In genomic region chr10:43857206-43857952, GRCh38 we compare ENCODE assay signal across 10 cellular contexts.
DNase-seq lines count a peak whose midpoint lies in the region; ATAC-seq and TF ChIP-seq lines count a peak whose summit lies in the region.
"Had no signal": no experiment of that assay in that cellular context is flagged by ENCODE, and none has a peak within 500 bp of the region (broad histone marks: within the 10 kb centered on the region; RNA-seq: fewer than 3 reads in every experiment).

No MANE protein-coding gene starts in this region.

- H3K4me3 Mint-ChIP-seq in nephron, result no peak overlapping the region
- H3K4me3 Mint-ChIP-seq in H9, result no peak overlapping the region
- H3K4me3 Mint-ChIP-seq: activated naive CD4-positive, alpha-beta T cell treated with anti-CD3 and anti-CD28 coated beads, Interleukin-2, amount 50 U/mL, for 24 hours had no signal

- H3K14ac ChIP-seq in IMR-90 (replicated peaks; ENCODE audit: low read depth, low read length) (peak overlapping the region; percentile 66; the same call in 1 of the 2 replicates), H9 (ENCODE audit: insufficient read depth, low read length) (no peak overlapping the region)

- no peaks in the 10 kb centered on the region for H3K79me1 ChIP-seq in IMR-90 (ENCODE audit: low read depth in 1 of 2, low read length in 2 of 2)
- H3K79me1 ChIP-seq in H9 (ENCODE audit: insufficient read depth, low read depth, low read length, poor library complexity, severe bottlenecking), result no peaks in the 10 kb centered on the region

- peak overlapping the region; percentile 78 for H2BK5ac ChIP-seq in IMR-90 (ENCODE audit: low read depth, low read length, poor library complexity, severe bottlenecking)
- no peak overlapping the region for H2BK5ac ChIP-seq in H9 (ENCODE audit: insufficient read length, low read length)

- H3K4me3 ChIP-seq in AG10803 (ENCODE audit: low read length) (no peak overlapping the region), IMR-90 (ENCODE audit: insufficient read depth, low read depth, low read length) (no peak overlapping the region), choroid plexus epithelial cell (ENCODE audit: low read depth, low read length) (no peak overlapping the region), gastrocnemius medialis (no peak overlapping the region)

- no TSS peak for BruUV-seq in IMR-90 (replicated peaks; lab: Mats Ljungman, UMichigan)

- H3K36me3 Mint-ChIP-seq in nephron (ENCODE audit: low read depth) (no peaks in the 10 kb centered on the region), H9 (ENCODE audit: insufficient read depth in 1 of 3, low read depth in 3 of 3) (no peaks in the 10 kb centered on the region)
- H3K36me3 Mint-ChIP-seq: activated naive CD4-positive, alpha-beta T cell treated with anti-CD3 and anti-CD28 coated beads, Interleukin-2, amount 50 U/mL, for 24 hours had no signal

- no peaks in the 10 kb centered on the region for H3K36me3 ChIP-seq in IMR-90 (ENCODE audit: control insufficient read depth, insufficient read depth, low read length)
- no peaks in the 10 kb centered on the region for H3K36me3 ChIP-seq in gastrocnemius medialis

- H3K9ac ChIP-seq in IMR-90 (ENCODE audit: low read depth, low read length) (no peak overlapping the region), H9 (ENCODE audit: extremely low read depth, insufficient read length, low read length) (no peak overlapping the region)

- TF ChIP-seq RAD21 in IMR-90 (IDR thresholded peaks at IDR 0.05; ENCODE audit: low read length), result peak; percentile 11; the same call in 1 of the 2 replicates

- H3K4me1 Mint-ChIP-seq in nephron (peaks cover 24% of the 10 kb centered on the region), H9 (no peaks in the 10 kb centered on the region)

- TF ChIP-seq POLR2A in IMR-90 (IDR thresholded peaks at IDR 0.05; ENCODE audit: low read depth, low read length) (no peak), gastrocnemius medialis (IDR thresholded peaks at IDR 0.05) (no peak)

- H3K27ac Mint-ChIP-seq in nephron, result peak overlapping the region; percentile 29 to 75 (median 40)
- no peak overlapping the region for H3K27ac Mint-ChIP-seq in H9
- H3K27ac Mint-ChIP-seq: activated naive CD4-positive, alpha-beta T cell treated with anti-CD3 and anti-CD28 coated beads, Interleukin-2, amount 50 U/mL, for 24 hours had no signal

- no peak overlapping the region for H2BK12ac ChIP-seq in H9 (ENCODE audit: insufficient read length, low read depth, low read length)

- H4K20me1 ChIP-seq in IMR-90 (ENCODE audit: insufficient read depth, low read length) (no peaks in the 10 kb centered on the region), H9 (ENCODE audit: control insufficient read depth, insufficient read depth, insufficient read length) (no peaks in the 10 kb centered on the region)

- H2AFZ ChIP-seq in IMR-90 (replicated peaks; ENCODE audit: low read length, poor library complexity), result no peak overlapping the region
- H2AFZ ChIP-seq in H9 (ENCODE audit: low read length), result no peak overlapping the region

- H3K4me1 ChIP-seq in IMR-90 (ENCODE audit: control insufficient read depth, insufficient read depth, low read length), result peaks cover 6% of the 10 kb centered on the region
- H3K4me1 ChIP-seq in H9 (ENCODE audit: insufficient read depth, low read length), result no peaks in the 10 kb centered on the region
- H3K4me1 ChIP-seq in gastrocnemius medialis, result no peaks in the 10 kb centered on the region

- H4K91ac ChIP-seq in IMR-90 (ENCODE audit: insufficient read depth, low read depth, low read length) (peak overlapping the region; percentile 90), H9 (ENCODE audit: insufficient read length, low read depth, low read length) (no peak overlapping the region)

- peak overlapping the region; percentile 85; the same call in 2 of the 3 replicates for H2BK15ac ChIP-seq in IMR-90 (ENCODE audit: low read depth, low read length)
- no peak overlapping the region for H2BK15ac ChIP-seq in H9 (ENCODE audit: low read depth, low read length)

- no peaks in the 10 kb centered on the region for H3K9me3 ChIP-seq in IMR-90 (ENCODE audit: control insufficient read depth, insufficient read depth, low read length)
- no peaks in the 10 kb centered on the region for H3K9me3 ChIP-seq in H9 (ENCODE audit: control insufficient read depth, low read depth, low read length)
- H3K9me3 ChIP-seq in gastrocnemius medialis, result no peaks in the 10 kb centered on the region

- H3K23me2 ChIP-seq in H9 (ENCODE audit: insufficient read length, low read depth, low read length, poor library complexity, severe bottlenecking), result no peaks in the 10 kb centered on the region

- peak overlapping the region; percentile 48 for H3K18ac ChIP-seq in IMR-90 (ENCODE audit: low read depth, low read length)
- no peak overlapping the region for H3K18ac ChIP-seq in H9 (ENCODE audit: insufficient read length, low read depth, low read length)

- in situ Hi-C loops in IMR-90 (cut with MboI; ENCODE audit: low sequenced_read_pairs) (no loop called here), gastrocnemius medialis (cut with MboI; ENCODE audit: low sequenced_read_pairs in 4 of 4) (no loop called here)

- POLR2A ChIA-PET in IMR-90 (lab: Charles Lee; ENCODE audit: unreplicated experiment), result no interaction called here

- H2BK120ac ChIP-seq in IMR-90 (ENCODE audit: low read depth, low read length) (peak overlapping the region; percentile 89), H9 (ENCODE audit: low read depth, low read length, poor library complexity, severe bottlenecking) (no peak overlapping the region)

- dilution Hi-C loops in IMR-90 (cut with HindIII; ENCODE audit: low sequenced_read_pairs, unreplicated experiment), result no loop called here

- H2AK5ac ChIP-seq in IMR-90 (ENCODE audit: low read depth, low read length) (peak overlapping the region; percentile 93), H9 (ENCODE audit: insufficient read length, low read length) (no peak overlapping the region)

- H3K56ac ChIP-seq in IMR-90 (ENCODE audit: extremely low read depth, insufficient read depth, low read length) (no peak overlapping the region), H9 (ENCODE audit: insufficient read length, low read depth, low read length) (no peak overlapping the region)

- TF ChIP-seq CTCF in AG10803 (conservative IDR thresholded peaks at IDR 0.05; ENCODE audit: low read length), result no peak
- no peak for TF ChIP-seq CTCF in IMR-90 (conservative IDR thresholded peaks at IDR 0.05; ENCODE audit: low read depth, low read length)
- no peak for TF ChIP-seq CTCF in choroid plexus epithelial cell (conservative IDR thresholded peaks at IDR 0.05; ENCODE audit: low read depth, low read length)
- TF ChIP-seq CTCF in nephron (IDR thresholded peaks at IDR 0.05; ENCODE audit: unreplicated experiment in 3 of 3), result no peak
- TF ChIP-seq CTCF in H9 (conservative IDR thresholded peaks at IDR 0.05), result no peak
- no peak for TF ChIP-seq CTCF in gastrocnemius medialis (IDR thresholded peaks at IDR 0.05 in 4 of 5, conservative IDR thresholded peaks at IDR 0.05 in 1 of 5)

- DNase-seq in AG10803 (ENCODE audit: low read depth) (peak; percentile 93), IMR-90 (peak; percentile 95), choroid plexus epithelial cell (ENCODE audit: low read depth) (peak; percentile 89), H9 (no peak), gastrocnemius medialis (no peak), pons (ENCODE audit: low spot score) (no peak)
- DNase-seq: activated CD4-positive, alpha-beta T cell treated with anti-CD3 and anti-CD28 coated beads for 4 hours had no signal

- WGBS in IMR-90 (ENCODE audit: extremely low coverage in 2 of 2, insufficient read length in 1 of 2), 2 experiments, result no CpG with 5 or more reads among the region's 6 CpGs
- no CpG with 5 or more reads among the region's 6 CpGs for WGBS in H9 (ENCODE audit: extremely low coverage, insufficient read length, low lambda C conversion rate)

- intact Hi-C loops in IMR-90 (cut with micrococcal nuclease), result no loop called here
- intact Hi-C loops in gastrocnemius medialis (cut with DNase I; ENCODE audit: low total_unique reads), result no loop called here

- H3K23ac ChIP-seq in IMR-90 (ENCODE audit: low read depth, low read length) (peak overlapping the region; percentile 39), H9 (ENCODE audit: insufficient read length, low read depth, low read length) (no peak overlapping the region)

- peak overlapping the region; percentile 90 for H3K4ac ChIP-seq in IMR-90 (ENCODE audit: low read depth, low read length)
- no peak overlapping the region for H3K4ac ChIP-seq in H9 (ENCODE audit: low read depth, low read length)

- H3T11ph ChIP-seq in H9 (ENCODE audit: low read length), result no peak overlapping the region

- H2AK9ac ChIP-seq in IMR-90 (replicated peaks; ENCODE audit: low read depth, low read length, poor library complexity), result peak overlapping the region; percentile 79

- H3K27me3 ChIP-seq in IMR-90 (ENCODE audit: control insufficient read depth, insufficient read depth, low read length) (no peaks in the 10 kb centered on the region), H9 (ENCODE audit: insufficient read depth, low read length) (no peaks in the 10 kb centered on the region), gastrocnemius medialis (no peaks in the 10 kb centered on the region)

- CTCF ChIA-PET in IMR-90 (lab: Yijun Ruan, JAX), result no interaction called here

- no peaks in the 10 kb centered on the region for H3K79me2 ChIP-seq in H9 (ENCODE audit: insufficient read depth, low read length)

- H3K4me2 ChIP-seq in IMR-90 (ENCODE audit: low read depth, low read length) (no peak overlapping the region; the same call in 1 of the 2 replicates), H9 (ENCODE audit: insufficient read depth, insufficient read length, low read length) (no peak overlapping the region)

- H4K8ac ChIP-seq in IMR-90 (ENCODE audit: low read depth in 2 of 2, low read length in 2 of 2), result peak overlapping the region; percentile 26 to 61; a peak in 3 of 4 replicates
- H4K8ac ChIP-seq in H9 (replicated peaks; ENCODE audit: insufficient read length, low read depth, low read length), result no peak overlapping the region

- peak overlapping the region; percentile 41 for H3K27ac ChIP-seq in IMR-90 (ENCODE audit: insufficient read depth, low read length)
- no peak overlapping the region for H3K27ac ChIP-seq in H9 (ENCODE audit: insufficient read length, low read depth, low read length)
- H3K27ac ChIP-seq in gastrocnemius medialis, result no peak overlapping the region

- H4K5ac ChIP-seq in IMR-90 (ENCODE audit: low read depth, low read length), result peak overlapping the region; percentile 44; the same call in 1 of the 2 replicates
- no peak overlapping the region for H4K5ac ChIP-seq in H9 (ENCODE audit: insufficient read length, low read depth, low read length)

- H2BK20ac ChIP-seq in IMR-90 (ENCODE audit: low read depth, low read length), result peak overlapping the region; percentile 83
- H2BK20ac ChIP-seq in H9 (ENCODE audit: low read depth, low read length, poor library complexity, severe bottlenecking), result no peak overlapping the region

- peaks cover 2% of the 10 kb centered on the region for H3K9me3 Mint-ChIP-seq in nephron
- peaks cover 0 to 4% of the 10 kb centered on the region in 2 experiments; a peak in 1 of 5 replicates for H3K9me3 Mint-ChIP-seq in H9
- H3K9me3 Mint-ChIP-seq: activated naive CD4-positive, alpha-beta T cell treated with anti-CD3 and anti-CD28 coated beads, Interleukin-2, amount 50 U/mL, for 24 hours had no signal

- H3K27me3 Mint-ChIP-seq in nephron (ENCODE audit: low read depth) (peaks cover 10% of the 10 kb centered on the region), H9 (ENCODE audit: low read depth) (no peaks in the 10 kb centered on the region)
- H3K27me3 Mint-ChIP-seq: activated naive CD4-positive, alpha-beta T cell treated with anti-CD3 and anti-CD28 coated beads, Interleukin-2, amount 50 U/mL, for 24 hours had no signal

- H3K9me1 ChIP-seq in IMR-90 (ENCODE audit: insufficient read depth, low read length), result peaks cover 4% of the 10 kb centered on the region; the same call in 1 of the 2 replicates

- ATAC-seq in IMR-90 (ENCODE audit: low read depth) (peak; percentile 84), gastrocnemius medialis (no peak), HG02642 (IDR thresholded peaks at IDR 0.05; ENCODE audit: poor library complexity, unreplicated experiment) (no peak)

Comparison
In these comparisons a context has a peak if more than half of its experiments do, and no peak if none do; other contexts are left out.
1. DNase-seq: peak in AG10803 (single experiment), IMR-90 (single experiment) and choroid plexus epithelial cell (single experiment); none in H9 (single experiment), gastrocnemius medialis (0 of 2) and pons (single experiment).
2. H3K27ac Mint-ChIP-seq: peak in nephron (3 of 3); none in H9 (0 of 3).